8 cellular contexts compared by ENCODE assay signal in genomic region chr1:224435318-224435763, GRCh38. TPM values are rescaled to one million over a fixed set of nuclear protein-coding genes. Genes with fewer than 3 reads are reported as not detected.
DNase-seq lines count a peak whose midpoint lies in the region; ATAC-seq and TF ChIP-seq lines count a peak whose summit lies in the region.

No MANE protein-coding gene starts in this region.

- WGBS in liver, result under 1% methylated on average over 4 of the region's 4 CpGs

- CTCF ChIA-PET in Panc1 (lab: Charles Lee), result no interaction called here

- no peaks in the 10 kb centered on the region for H3K9me3 ChIP-seq in Panc1 (ENCODE audit: control insufficient read depth, insufficient read depth, low read depth, low read length)
- H3K9me3 ChIP-seq in liver (ENCODE audit: control insufficient read depth in 4 of 4, low read length in 3 of 4), result no peaks in the 10 kb centered on the region

- peaks cover 13% of the 10 kb centered on the region for H3K36me3 ChIP-seq in Panc1 (ENCODE audit: control insufficient read depth, insufficient read depth, low read length)
- H3K36me3 ChIP-seq in liver (ENCODE audit: control insufficient read depth in 4 of 4, insufficient read depth in 3 of 4, low read depth in 1 of 4, low read length in 3 of 4), result peaks cover 0 to 1% (median 0%) of the 10 kb centered on the region in 4 donors

- TF ChIP-seq CTCF in Panc1 (IDR thresholded peaks at IDR 0.05) (no peak), choroid plexus epithelial cell (conservative IDR thresholded peaks at IDR 0.05; ENCODE audit: low read depth, low read length) (no peak), liver (IDR thresholded peaks at IDR 0.05; ENCODE audit: low read depth, low read length, missing input control) (no peak)

- peak overlapping the region; percentile 83 to 93 for H3K9ac ChIP-seq in liver (ENCODE audit: low read depth in 1 of 2, low read length in 2 of 2)

- intact Hi-C loops in Panc1 (cut with micrococcal nuclease; ENCODE audit: unreplicated experiment), result no loop called here

- H3K27ac ChIP-seq in Panc1 (ENCODE audit: low read length), result peak overlapping the region; percentile 94
- H3K27ac ChIP-seq in liver (ENCODE audit: low read depth in 1 of 2, low read length in 2 of 2), result peak overlapping the region; percentile 84 to 98

- in situ Hi-C loops in Panc1 (cut with HindIII; ENCODE audit: low pct_unique_long_range_greater_than_20kb, low sequenced_read_pairs), result no loop called here

- H3K4me1 ChIP-seq in Panc1 (ENCODE audit: control insufficient read depth, insufficient read depth, low read length) (peaks cover 33% of the 10 kb centered on the region), liver (ENCODE audit: control insufficient read depth in 4 of 4, insufficient read depth in 4 of 4, low read length in 3 of 4) (peaks cover 1 to 45% (median 31%) of the 10 kb centered on the region in 4 donors)

- peak; percentile 38 for DNase-seq in stimulated activated CD4-positive, alpha-beta T cell treated with anti-CD3 and anti-CD28 coated beads, Interleukin-1b, Interleukin-23, amount 100 ng/mL, for 48 hours
- no peak for DNase-seq in stimulated activated CD4-positive, alpha-beta T cell treated with anti-CD3 and anti-CD28 coated beads, Interleukin-2, amount 100 ng/mL, for 48 hours
- DNase-seq in Panc1 (ENCODE audit: low read depth, low spot score), result no peak
- DNase-seq in choroid plexus epithelial cell (ENCODE audit: low read depth), result peak; percentile 62
- peak; percentile 44 for DNase-seq in superior temporal gyrus (ENCODE audit: extremely low spot score)
- no peak for DNase-seq in NCI-H510A treated with DMSO at 0.1 percent for 48 hours (lab: John Stamatoyannopoulos, UW)

- no peak for TF ChIP-seq RAD21 in liver (IDR thresholded peaks at IDR 0.05)

- ATAC-seq in HG02884 (IDR thresholded peaks at IDR 0.05; ENCODE audit: unreplicated experiment), result peak; percentile 22
- ATAC-seq in Panc1, result peak; percentile 16

- POLR2A ChIA-PET in Panc1 (lab: Charles Lee), result no interaction called here

- no peaks in the 10 kb centered on the region for H3K27me3 ChIP-seq in Panc1 (ENCODE audit: control insufficient read depth, insufficient read depth, low read length)
- H3K27me3 ChIP-seq in liver (ENCODE audit: control insufficient read depth in 4 of 4, insufficient read depth in 4 of 4, low read length in 3 of 4), result no peaks in the 10 kb centered on the region

- H3K4me3 ChIP-seq in Panc1 (ENCODE audit: low read depth in 2 of 2, low read length in 2 of 2) (peak overlapping the region; percentile 90 to 92), choroid plexus epithelial cell (ENCODE audit: low read depth, low read length) (peak overlapping the region; percentile 89), liver (ENCODE audit: low read depth in 1 of 3, low read length in 3 of 3) (peak overlapping the region; percentile 92 to 99 (median 96))

- BruUV-seq in Panc1 (replicated peaks; lab: Mats Ljungman, UMichigan), result TSS peak; percentile 75

TF ChIP-seq in liver, 16 proteins besides CTCF, POLR2A, EP300 and RAD21:
- TF ChIP-seq, protein P1, sequence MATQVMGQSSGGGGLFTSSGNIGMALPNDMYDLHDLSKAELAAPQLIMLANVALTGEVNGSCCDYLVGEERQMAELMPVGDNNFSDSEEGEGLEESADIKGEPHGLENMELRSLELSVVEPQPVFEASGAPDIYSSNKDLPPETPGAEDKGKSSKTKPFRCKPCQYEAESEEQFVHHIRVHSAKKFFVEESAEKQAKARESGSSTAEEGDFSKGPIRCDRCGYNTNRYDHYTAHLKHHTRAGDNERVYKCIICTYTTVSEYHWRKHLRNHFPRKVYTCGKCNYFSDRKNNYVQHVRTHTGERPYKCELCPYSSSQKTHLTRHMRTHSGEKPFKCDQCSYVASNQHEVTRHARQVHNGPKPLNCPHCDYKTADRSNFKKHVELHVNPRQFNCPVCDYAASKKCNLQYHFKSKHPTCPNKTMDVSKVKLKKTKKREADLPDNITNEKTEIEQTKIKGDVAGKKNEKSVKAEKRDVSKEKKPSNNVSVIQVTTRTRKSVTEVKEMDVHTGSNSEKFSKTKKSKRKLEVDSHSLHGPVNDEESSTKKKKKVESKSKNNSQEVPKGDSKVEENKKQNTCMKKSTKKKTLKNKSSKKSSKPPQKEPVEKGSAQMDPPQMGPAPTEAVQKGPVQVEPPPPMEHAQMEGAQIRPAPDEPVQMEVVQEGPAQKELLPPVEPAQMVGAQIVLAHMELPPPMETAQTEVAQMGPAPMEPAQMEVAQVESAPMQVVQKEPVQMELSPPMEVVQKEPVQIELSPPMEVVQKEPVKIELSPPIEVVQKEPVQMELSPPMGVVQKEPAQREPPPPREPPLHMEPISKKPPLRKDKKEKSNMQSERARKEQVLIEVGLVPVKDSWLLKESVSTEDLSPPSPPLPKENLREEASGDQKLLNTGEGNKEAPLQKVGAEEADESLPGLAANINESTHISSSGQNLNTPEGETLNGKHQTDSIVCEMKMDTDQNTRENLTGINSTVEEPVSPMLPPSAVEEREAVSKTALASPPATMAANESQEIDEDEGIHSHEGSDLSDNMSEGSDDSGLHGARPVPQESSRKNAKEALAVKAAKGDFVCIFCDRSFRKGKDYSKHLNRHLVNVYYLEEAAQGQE (IDR thresholded peaks at IDR 0.05), result no peak
- TF ChIP-seq TAF1 (conservative IDR thresholded peaks at IDR 0.05) (no peak), EGR1 (IDR thresholded peaks at IDR 0.05; ENCODE audit: low read depth in 2 of 2) (no peak), MAX (IDR thresholded peaks at IDR 0.05) (no peak), ZBTB33 (IDR thresholded peaks at IDR 0.05) (no peak), SP1 (IDR thresholded peaks at IDR 0.05) (no peak), JUND (IDR thresholded peaks at IDR 0.05) (no peak), FOXA1 (IDR thresholded peaks at IDR 0.05) (no peak), HNF4G (IDR thresholded peaks at IDR 0.05) (no peak), GABPA (IDR thresholded peaks at IDR 0.05 in 1 of 2, conservative IDR thresholded peaks at IDR 0.05 in 1 of 2) (no peak), FOXA2 (IDR thresholded peaks at IDR 0.05) (no peak)
- TF ChIP-seq, protein P2, sequence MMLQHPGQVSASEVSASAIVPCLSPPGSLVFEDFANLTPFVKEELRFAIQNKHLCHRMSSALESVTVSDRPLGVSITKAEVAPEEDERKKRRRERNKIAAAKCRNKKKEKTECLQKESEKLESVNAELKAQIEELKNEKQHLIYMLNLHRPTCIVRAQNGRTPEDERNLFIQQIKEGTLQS (IDR thresholded peaks at IDR 0.05), result no peak

RNA-seq across cellular contexts. Expression of gene WDR26, which starts 0.7 kb away (rescaled TPM):
- 91.3 TPM for total RNA-seq in Panc1 (2021; ENCODE audit: unreplicated experiment)
- polyA plus RNA-seq in Panc1 (2012; ENCODE audit: insufficient read length), result 56.8 TPM
- 100 to 1,000 TPM in 1 of 2 donors, 10 to 100 TPM in 1; 54.0 to 119 TPM for total RNA-seq in liver
- polyA plus RNA-seq in liver, result 10 to 100 TPM in 1 of 2 donors, 1 to 10 TPM in 1; 9.4 to 15.8 TPM

Comparison
In these comparisons a context has a peak if more than half of its experiments do, and no peak if none do; other contexts are left out.
1. DNase-seq: peak in stimulated activated CD4-positive, alpha-beta T cell treated with anti-CD3 and anti-CD28 coated beads, Interleukin-1b, Interleukin-23, amount 100 ng/mL, for 48 hours (single experiment), choroid plexus epithelial cell (single experiment) and superior temporal gyrus (single experiment); none in stimulated activated CD4-positive, alpha-beta T cell treated with anti-CD3 and anti-CD28 coated beads, Interleukin-2, amount 100 ng/mL, for 48 hours (0 of 2), Panc1 (single experiment) and NCI-H510A treated with DMSO at 0.1 percent for 48 hours (single experiment).
2. Peak in every context shown above with its lines, with median percentiles within 50 percentile points of each other: H3K4me3 ChIP-seq.